8 cellular contexts compared by ENCODE assay signal in the genomic region with DNA sequence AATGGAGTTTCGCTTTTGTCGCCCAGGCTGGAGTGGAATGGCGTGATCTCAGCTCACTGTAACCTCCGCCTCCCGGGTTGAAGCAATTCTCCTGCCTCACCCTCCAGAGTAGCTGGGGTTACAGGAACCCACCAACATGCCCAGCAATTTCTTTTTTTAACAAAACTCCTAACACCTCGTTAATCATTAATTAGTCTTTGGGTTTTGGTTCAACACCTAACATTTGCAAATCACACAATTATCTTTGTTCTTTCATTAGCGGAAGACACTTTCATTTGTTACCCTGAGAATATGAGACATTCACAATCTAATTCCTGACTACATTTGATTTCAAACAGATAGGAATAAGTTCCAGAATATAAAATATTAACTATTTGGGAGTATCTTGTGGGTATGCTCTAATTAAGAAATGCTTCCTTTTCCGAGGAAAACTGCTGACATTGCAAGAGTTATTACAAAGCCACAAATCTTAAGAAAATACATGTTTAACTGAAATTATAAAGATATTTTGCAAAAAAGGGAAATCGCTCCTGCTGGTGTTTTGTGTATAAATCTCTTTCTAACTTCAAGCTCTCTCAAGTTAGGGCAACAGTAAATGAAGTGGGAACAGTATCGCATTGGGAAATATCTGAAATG. TPM values are rescaled to one million over a fixed set of nuclear protein-coding genes. Genes with fewer than 3 reads are reported as not detected.
DNase-seq lines count a peak whose midpoint lies in the region; ATAC-seq, FAIRE-seq and TF ChIP-seq lines count a peak whose summit lies in the region.

No MANE protein-coding gene starts in this region.

- H3K9me2 ChIP-seq in GM23338 (ENCODE audit: insufficient read depth), result no peaks in the 10 kb centered on the region

- H3K4me3 Mint-ChIP-seq in GM23338, result peak overlapping the region; percentile 95

- peak overlapping the region; percentile 99 for H3K27ac Mint-ChIP-seq in GM23338

- DNase-seq in GM23338 (ENCODE audit: low spot score), result no peak
- no peak for DNase-seq in iPS DF 6.9 (ENCODE audit: low read depth, low spot score)
- peak; percentile 28 for DNase-seq in small intestine
- no peak for DNase-seq in DMS 273 (lab: John Stamatoyannopoulos, UW; ENCODE audit: unreplicated experiment)
- no peak for DNase-seq in NCI-H226
- no peak for DNase-seq in OCI-M1 (lab: John Stamatoyannopoulos, UW)
- DNase-seq in amygdala (lab: John Stamatoyannopoulos, UW), result no peak

- TF ChIP-seq CTCF in GM23338 (conservative IDR thresholded peaks at IDR 0.05; ENCODE audit: low read depth in 2 of 2) (no peak), WI38 (IDR thresholded peaks at IDR 0.05; ENCODE audit: low read depth, low read length) (no peak)

- H3K4me1 ChIP-seq in GM23338 (ENCODE audit: insufficient read depth), result no peaks in the 10 kb centered on the region
- H3K4me1 ChIP-seq in iPS DF 6.9 (ENCODE audit: control insufficient read depth, insufficient read depth, low read length), result peaks cover 2% of the 10 kb centered on the region; the same call in 1 of the 2 replicates
- peaks cover 0 to 4% of the 10 kb centered on the region in 2 donors for H3K4me1 ChIP-seq in small intestine (ENCODE audit: control insufficient read depth in 2 of 2, insufficient read depth in 1 of 2, low read depth in 1 of 2, low read length in 1 of 2)

- H3K9me3 Mint-ChIP-seq in GM23338, result no peaks in the 10 kb centered on the region

- 0 out of 2 replicates have a peak, but pooled peaks cover 3% of the 10 kb centered on the region for H3K36me3 ChIP-seq in GM23338 (ENCODE audit: insufficient read depth)
- no peaks in the 10 kb centered on the region for H3K36me3 ChIP-seq in iPS DF 6.9 (ENCODE audit: control insufficient read depth, insufficient read depth, low read length)
- H3K36me3 ChIP-seq in small intestine (ENCODE audit: control insufficient read depth in 2 of 2, insufficient read depth in 2 of 2, low read length in 2 of 2), result no peaks in the 10 kb centered on the region

- peaks cover 8% of the 10 kb centered on the region for H3K4me1 Mint-ChIP-seq in GM23338

- H3F3A ChIP-seq in GM23338 (replicated peaks; ENCODE audit: low read depth), result no peaks in the 10 kb centered on the region

- H3K36me3 Mint-ChIP-seq in GM23338 (ENCODE audit: low read depth), result peaks cover 25% of the 10 kb centered on the region

- 100% methylated on average over 1 of the region's 10 CpGs for WGBS in iPS DF 6.9 (ENCODE audit: insufficient coverage, insufficient read length)
- 28 to 68% (median 48%) methylated on average over 10 of the region's 10 CpGs for WGBS in small intestine, 3 donors

- H3K27me3 ChIP-seq in GM23338 (ENCODE audit: insufficient read depth), result no peaks in the 10 kb centered on the region
- H3K27me3 ChIP-seq in iPS DF 6.9 (ENCODE audit: control insufficient read depth, insufficient read depth, low read length), result no peaks in the 10 kb centered on the region
- no peaks in the 10 kb centered on the region for H3K27me3 ChIP-seq in small intestine (ENCODE audit: control insufficient read depth in 2 of 2, insufficient read depth in 2 of 2, low read length in 2 of 2)

- no peaks in the 10 kb centered on the region for H3K27me3 Mint-ChIP-seq in GM23338 (ENCODE audit: insufficient read depth, low read depth, poor library complexity)

- H3K9me3 ChIP-seq in iPS DF 6.9 (ENCODE audit: control insufficient read depth, insufficient read depth, low read length) (no peaks in the 10 kb centered on the region), small intestine (ENCODE audit: control insufficient read depth, low read depth) (no peaks in the 10 kb centered on the region)

- ATAC-seq in GM23338, result no peak

- peaks cover 35% of the 10 kb centered on the region for H3K79me2 ChIP-seq in GM23338 (replicated peaks; ENCODE audit: insufficient read depth)

- no peak overlapping the region for H3K27ac ChIP-seq in GM23338 (ENCODE audit: low read depth)
- no peak overlapping the region for H3K27ac ChIP-seq in iPS DF 6.9 (ENCODE audit: low read length)
- peak overlapping the region; percentile 92 to 94 for H3K27ac ChIP-seq in small intestine (ENCODE audit: low read depth in 1 of 2, low read length in 1 of 2)

- H2AFZ ChIP-seq in GM23338, result no peak overlapping the region

- H3K4me3 ChIP-seq in GM23338 (peak overlapping the region; percentile 83), WI38 (ENCODE audit: low read depth, low read length) (peak overlapping the region; percentile 74), iPS DF 6.9 (ENCODE audit: low read length) (peak overlapping the region; percentile 98; the same call in 1 of the 2 replicates), small intestine (ENCODE audit: low read depth in 1 of 2, low read length in 2 of 2) (peak overlapping the region; percentile 58 to 99)

- peak overlapping the region; percentile 84 for H3K4me2 ChIP-seq in GM23338

- FAIRE-seq in small intestine (lab: Jason Lieb, UNC), result no peak

- H4K20me1 ChIP-seq in GM23338 (replicated peaks; ENCODE audit: insufficient read depth), result no peaks in the 10 kb centered on the region; the same call in 1 of the 2 replicates

TF ChIP-seq in GM23338, 12 proteins besides CTCF, POLR2A, EP300 and RAD21:
- TF ChIP-seq CREB1 (CRISPR knock-in tag; IDR thresholded peaks at IDR 0.05; ENCODE audit: low read depth), result no peak

RNA-seq across cellular contexts. Expression of a gene that starts 1.2 kb away (rescaled TPM):
- total RNA-seq in GM23338 (2014; rRNA removed; shearing (Covaris generic)), result 70.1 and 95.4 TPM in 2 replicates
- polyA plus RNA-seq in GM23338 (2016; fragmentation: Nextera tagmentation; extraction: Ambion mirVana) (100 and 121 TPM in 2 replicates), small intestine (10 to 100 TPM; 15.9 to 45.2 (median 23.8) TPM)

RNA-seq across cellular contexts. Expression of a gene that starts 41.8 kb away (rescaled TPM):
- 1.6 TPM in 1 of 2 replicates, not detected in the other for total RNA-seq in GM23338 (2014; rRNA removed; shearing (Covaris generic))
- polyA plus RNA-seq in GM23338 (2016; fragmentation: Nextera tagmentation; extraction: Ambion mirVana) (0.61 and 2.1 TPM in 2 replicates), small intestine (under 1 TPM in 1 of 3 donors, not detected in 2; 0.12 TPM)

Comparison
In these comparisons a context has a peak if more than half of its experiments do, and no peak if none do; other contexts are left out.
1. H3K27ac ChIP-seq: peak in small intestine (2 of 2); none in GM23338 (single experiment) and iPS DF 6.9 (single experiment).
2. Peak in every context shown above with its lines, with median percentiles within 50 percentile points of each other: H3K4me3 ChIP-seq.